Comparison of ENCODE assay signal across 25 cellular contexts in genomic region chr4:146244496-146244895, GRCh38.
"Had no signal": no experiment of that assay in that cellular context is flagged by ENCODE, and none has a peak within 500 bp of the region (broad histone marks: within the 10 kb centered on the region; RNA-seq: fewer than 3 reads in every experiment).

No MANE protein-coding gene starts in this region.

- H3K27ac Mint-ChIP-seq: activated CD4-positive, alpha-beta memory T cell treated with anti-CD3 and anti-CD28 coated beads for 36 hours; activated naive CD8-positive, alpha-beta T cell treated with anti-CD3 and anti-CD28 coated beads, Interleukin-2, amount 10 ng/mL, durations not matched to agents 7 days and 5 days; endodermal cell; natural killer cell treated with Interleukin-12 subunit alpha and Interleukin-12 subunit beta and Interleukin-15 and Interleukin-18, amount 100 ng/mL, for 72 hours; stimulated activated naive B cell treated with anti-CD40 and anti-IgM and Interleukin-4, amounts not matched to agents 10 μg/mL and 1 μg/mL and 100 μg/mL, for 72 hours had no signal

- H3K9me3 Mint-ChIP-seq: activated CD4-positive, alpha-beta memory T cell treated with anti-CD3 and anti-CD28 coated beads for 36 hours; activated naive CD8-positive, alpha-beta T cell treated with anti-CD3 and anti-CD28 coated beads, Interleukin-2, amount 10 ng/mL, durations not matched to agents 7 days and 5 days; brain; endodermal cell; natural killer cell treated with Interleukin-12 subunit alpha and Interleukin-12 subunit beta and Interleukin-15 and Interleukin-18, amount 100 ng/mL, for 72 hours; stimulated activated naive B cell treated with anti-CD40 and anti-IgM and Interleukin-4, amounts not matched to agents 10 μg/mL and 1 μg/mL and 100 μg/mL, for 72 hours had no signal

- ATAC-seq: gastrocnemius medialis had no signal

- H3K9ac ChIP-seq: parathyroid adenoma had no signal

- H2AFZ ChIP-seq: parathyroid adenoma had no signal

- DNase-seq: activated CD4-positive, alpha-beta memory T cell treated with anti-CD3 and anti-CD28 coated beads for 36 hours; activated CD4-positive, CD25-positive, alpha-beta regulatory T cell treated with anti-CD3 and anti-CD28 coated beads, Interleukin-2, amount 50 U/mL, for 72 hours; activated gamma-delta T cell; activated naive CD8-positive, alpha-beta T cell treated with anti-CD3 and anti-CD28 coated beads, Interleukin-2, amount 10 ng/mL, durations not matched to agents 7 days and 5 days; activated T-cell treated with anti-CD3 and anti-CD28 coated beads, Interleukin-2, amount 50 U/mL, for 1 hour; endodermal cell; gastrocnemius medialis; head of caudate nucleus; kidney; sigmoid colon; spleen; stimulated activated CD4-positive, alpha-beta T cell treated with anti-CD3 and anti-CD28 coated beads, Interleukin-4, amount 100 ng/mL, for 4 hours; stimulated activated naive B cell treated with anti-CD40 and anti-IgM and Interleukin-4, amounts not matched to agents 10 μg/mL and 1 μg/mL and 100 μg/mL, for 72 hours; SW 1271; T-helper 2 cell; tibial artery; uterus had no signal

- FAIRE-seq: colon, kidney had no signal

- H3K9me3 ChIP-seq: gastrocnemius medialis, neutrophil, sigmoid colon, spleen, tibial artery, uterus had no signal

- H3K4me3 ChIP-seq: gastrocnemius medialis, lung, sigmoid colon, spleen, tibial artery, uterus had no signal

- H3K27me3 ChIP-seq: gastrocnemius medialis, sigmoid colon, spleen, tibial artery, uterus had no signal

- H3K36me3 Mint-ChIP-seq: activated CD4-positive, alpha-beta memory T cell treated with anti-CD3 and anti-CD28 coated beads for 36 hours; activated naive CD8-positive, alpha-beta T cell treated with anti-CD3 and anti-CD28 coated beads, Interleukin-2, amount 10 ng/mL, durations not matched to agents 7 days and 5 days; brain; natural killer cell treated with Interleukin-12 subunit alpha and Interleukin-12 subunit beta and Interleukin-15 and Interleukin-18, amount 100 ng/mL, for 72 hours; stimulated activated naive B cell treated with anti-CD40 and anti-IgM and Interleukin-4, amounts not matched to agents 10 μg/mL and 1 μg/mL and 100 μg/mL, for 72 hours had no signal

- H3K4me3 Mint-ChIP-seq: activated CD4-positive, alpha-beta memory T cell treated with anti-CD3 and anti-CD28 coated beads for 36 hours; activated naive CD8-positive, alpha-beta T cell treated with anti-CD3 and anti-CD28 coated beads, Interleukin-2, amount 10 ng/mL, durations not matched to agents 7 days and 5 days; brain; endodermal cell; natural killer cell treated with Interleukin-12 subunit alpha and Interleukin-12 subunit beta and Interleukin-15 and Interleukin-18, amount 100 ng/mL, for 72 hours had no signal

- H3K27ac ChIP-seq: epithelial cell of prostate, gastrocnemius medialis, neutrophil, parathyroid adenoma, sigmoid colon, uterus, VCaP had no signal

- H3K27me3 Mint-ChIP-seq: activated naive CD8-positive, alpha-beta T cell treated with anti-CD3 and anti-CD28 coated beads, Interleukin-2, amount 10 ng/mL, durations not matched to agents 7 days and 5 days had no signal

- H3K79me2 ChIP-seq: parathyroid adenoma had no signal

- H3K36me3 ChIP-seq: gastrocnemius medialis, neutrophil, sigmoid colon, spleen, tibial artery, uterus had no signal
